Comparison of ENCODE assay signal across 24 cellular contexts in the genomic region with DNA sequence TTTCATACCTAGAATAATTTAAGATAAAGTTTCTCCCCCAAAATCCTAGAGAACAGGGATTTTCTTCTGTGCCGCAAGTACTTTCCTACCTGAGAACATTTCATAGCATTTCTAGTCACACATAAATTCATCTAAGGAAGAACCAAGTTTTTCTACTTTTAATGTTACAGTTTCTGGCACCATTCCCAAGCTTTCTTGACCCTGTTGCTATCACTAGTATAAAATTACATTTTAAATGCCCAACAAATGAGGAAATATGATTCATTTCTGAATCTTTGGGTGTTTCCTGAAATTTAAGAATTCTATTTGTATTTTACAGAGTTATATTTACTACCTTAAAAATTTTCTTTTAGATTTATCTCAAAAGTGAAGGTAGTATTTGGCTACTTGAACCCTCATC.
DNase-seq lines count a peak whose midpoint lies in the region; ATAC-seq and TF ChIP-seq lines count a peak whose summit lies in the region.
"Had no signal": no experiment of that assay in that cellular context is flagged by ENCODE, and none has a peak within 500 bp of the region (broad histone marks: within the 10 kb centered on the region; RNA-seq: fewer than 3 reads in every experiment).

No MANE protein-coding gene starts in this region.

- TF ChIP-seq CTCF in chondrocyte (IDR thresholded peaks at IDR 0.05) (no peak), fibroblast of the aortic adventitia (IDR thresholded peaks at IDR 0.05; ENCODE audit: insufficient read depth, low read length) (no peak), tibial artery (IDR thresholded peaks at IDR 0.05) (no peak)

- no peaks in the 10 kb centered on the region for H3K36me3 ChIP-seq in tibial artery
- H3K36me3 ChIP-seq: HAP-1, neutrophil had no signal

- peaks cover 15% of the 10 kb centered on the region for H3K36me3 Mint-ChIP-seq in chondrocyte (ENCODE audit: low read depth)
- no peaks in the 10 kb centered on the region for H3K36me3 Mint-ChIP-seq in effector memory CD8-positive, alpha-beta T cell (ENCODE audit: insufficient read depth)
- H3K36me3 Mint-ChIP-seq: activated naive CD4-positive, alpha-beta T cell treated with anti-CD3 and anti-CD28 coated beads, Interleukin-2, amount 50 U/mL, for 24 hours had no signal

- H3K4me3 ChIP-seq in fibroblast of the aortic adventitia (ENCODE audit: low read depth, low read length) (no peak overlapping the region), tibial artery (no peak overlapping the region)
- H3K4me3 ChIP-seq: BLaER1 treated with 17β-estradiol and CSF1 and Interleukin-3, amounts not matched to agents 10 nM and 100 nM; HAP-1 had no signal

- peaks cover 0 to 86% (median 26%) of the 10 kb centered on the region in 4 donors for H3K4me1 ChIP-seq in tibial artery
- H3K4me1 ChIP-seq: Caco-2, HAP-1 had no signal

- DNase-seq in HCEC 1CT (peak; percentile 43), chondrocyte (ENCODE audit: low spot score) (no peak), fibroblast of the aortic adventitia (ENCODE audit: low read depth) (peak; percentile 73), tibial artery (no peak), mesenteric fat pad (ENCODE audit: low spot score) (no peak), HuH-7.5 (ENCODE audit: low spot score) (no peak), SHP77 (lab: John Stamatoyannopoulos, UW) (no peak)
- no peak for DNase-seq in effector memory CD8-positive, alpha-beta T cell
- DNase-seq: Caco-2, caudate nucleus, glutamatergic neuron, kidney glomerular epithelial cell, NCI-H1105 treated with DMSO at 0.1 percent for 48 hours, NCI-H2029, NCI-H2227 treated with DMSO at 0.1 percent for 48 hours, NCI-H748 treated with DMSO at 0.1 percent for 48 hours, substantia nigra, T-helper 9 cell had no signal

- no peak for ATAC-seq in effector memory CD8-positive, alpha-beta T cell (replicated peaks)

- no peaks in the 10 kb centered on the region for H3K27me3 Mint-ChIP-seq in chondrocyte (ENCODE audit: low read depth)
- no peaks in the 10 kb centered on the region for H3K27me3 Mint-ChIP-seq in effector memory CD8-positive, alpha-beta T cell
- H3K27me3 Mint-ChIP-seq: activated naive CD4-positive, alpha-beta T cell treated with anti-CD3 and anti-CD28 coated beads, Interleukin-2, amount 50 U/mL, for 24 hours had no signal

- peak overlapping the region; percentile 68 to 79 for H3K27ac ChIP-seq in tibial artery
- H3K27ac ChIP-seq: BLaER1 treated with 17β-estradiol and CSF1 and Interleukin-3, amounts not matched to agents 10 nM and 100 nM; HL-60; neutrophil had no signal

- peaks cover 19% of the 10 kb centered on the region for H3K9me3 Mint-ChIP-seq in chondrocyte (ENCODE audit: low read depth)
- peaks cover 12 to 26% of the 10 kb centered on the region in 2 donors for H3K9me3 Mint-ChIP-seq in effector memory CD8-positive, alpha-beta T cell

- H3K27ac Mint-ChIP-seq in chondrocyte (ENCODE audit: unreplicated experiment), result peak overlapping the region; percentile 71
- no peak overlapping the region for H3K27ac Mint-ChIP-seq in effector memory CD8-positive, alpha-beta T cell
- H3K27ac Mint-ChIP-seq: activated naive CD4-positive, alpha-beta T cell treated with anti-CD3 and anti-CD28 coated beads, Interleukin-2, amount 50 U/mL, for 24 hours; activated T-helper 1 cell treated with anti-CD3 and anti-CD28 coated beads, Interleukin-12 subunit alpha, Interleukin-12 subunit beta, Interleukin-2, Interleukin-4 antibody, amounts not matched to agents 30 ng/mL and 10 ng/mL and 1 ng/mL, durations not matched to agents 14 hours and 24 hours and 36 hours had no signal

- intact Hi-C loops in tibial artery (cut with DNase I; ENCODE audit: low total_unique reads), result no loop called here

- H3K4me1 Mint-ChIP-seq in chondrocyte (ENCODE audit: low read depth), result peaks cover 66% of the 10 kb centered on the region
- no peaks in the 10 kb centered on the region for H3K4me1 Mint-ChIP-seq in effector memory CD8-positive, alpha-beta T cell (ENCODE audit: low read depth in 2 of 2)
- H3K4me1 Mint-ChIP-seq: activated naive CD4-positive, alpha-beta T cell treated with anti-CD3 and anti-CD28 coated beads, Interleukin-2, amount 50 U/mL, for 24 hours had no signal

- H3K27me3 ChIP-seq in tibial artery, result no peaks in the 10 kb centered on the region
- H3K27me3 ChIP-seq: BLaER1 treated with 17β-estradiol and CSF1 and Interleukin-3, amounts not matched to agents 10 nM and 100 nM; neutrophil had no signal

- H3K4me3 Mint-ChIP-seq in chondrocyte (ENCODE audit: unreplicated experiment), result no peak overlapping the region
- no peak overlapping the region for H3K4me3 Mint-ChIP-seq in effector memory CD8-positive, alpha-beta T cell
- H3K4me3 Mint-ChIP-seq: activated naive CD4-positive, alpha-beta T cell treated with anti-CD3 and anti-CD28 coated beads, Interleukin-2, amount 50 U/mL, for 24 hours; activated T-helper 1 cell treated with anti-CD3 and anti-CD28 coated beads, Interleukin-12 subunit alpha, Interleukin-12 subunit beta, Interleukin-2, Interleukin-4 antibody, amounts not matched to agents 30 ng/mL and 10 ng/mL and 1 ng/mL, durations not matched to agents 14 hours and 24 hours and 36 hours had no signal

- no peaks in the 10 kb centered on the region for H3K9me3 ChIP-seq in tibial artery
- H3K9me3 ChIP-seq: HAP-1, neutrophil had no signal

Comparison
In these comparisons a context has a peak if more than half of its experiments do, and no peak if none do; other contexts are left out.
1. DNase-seq: peak in HCEC 1CT (single experiment) and fibroblast of the aortic adventitia (single experiment); none in chondrocyte (single experiment), tibial artery (0 of 2), mesenteric fat pad (single experiment), effector memory CD8-positive, alpha-beta T cell (0 of 3), HuH-7.5 (single experiment) and SHP77 (0 of 2).